In the genomic region with DNA sequence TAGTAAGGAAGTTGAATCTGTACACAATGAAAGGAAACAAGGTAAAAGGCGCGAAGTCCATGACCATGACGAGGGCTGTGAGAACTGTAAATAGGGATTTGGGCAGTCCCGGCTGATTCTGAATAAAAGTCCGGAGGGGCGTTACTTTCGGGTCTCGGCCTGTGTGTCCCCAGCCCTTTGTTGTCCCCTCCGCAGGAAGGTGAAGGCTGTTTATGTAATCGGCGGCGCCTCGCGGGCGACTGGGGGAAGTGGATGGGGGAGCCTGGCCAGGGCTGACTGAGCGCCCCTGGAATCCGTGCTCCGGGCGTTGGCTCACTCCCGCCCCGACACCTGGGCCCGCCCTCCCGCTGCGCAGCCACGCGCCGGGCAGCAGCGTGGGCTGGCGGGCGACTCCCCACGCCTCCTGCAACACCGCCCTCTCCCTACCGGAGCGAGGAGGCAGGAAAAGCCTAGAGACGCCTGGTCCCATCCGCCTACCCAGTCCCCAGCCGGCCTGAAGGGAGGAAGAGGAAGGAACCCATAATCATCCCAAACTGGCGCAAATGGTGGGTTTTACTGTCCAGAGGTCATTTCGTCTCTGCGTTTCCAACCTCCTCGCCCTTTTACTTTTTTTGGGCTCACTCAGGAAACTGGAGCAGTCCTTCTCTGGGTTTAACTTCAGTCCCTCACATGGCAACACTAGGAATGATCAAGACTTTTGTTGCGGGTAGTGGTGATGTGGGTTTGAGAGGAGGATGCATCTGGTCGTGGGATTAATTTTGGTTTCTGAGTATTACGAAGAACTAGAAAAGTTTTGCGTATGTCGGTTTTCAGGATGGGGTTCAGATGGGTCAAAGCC, we compare ENCODE assay signal across 8 cellular contexts. TPM values are rescaled to one million over a fixed set of nuclear protein-coding genes. Genes with fewer than 3 reads are reported as not detected.
DNase-seq lines count a peak whose midpoint lies in the region; ATAC-seq and TF ChIP-seq lines count a peak whose summit lies in the region.

No MANE protein-coding gene starts in this region.

- CTCF ChIA-PET in HEK293T (lab: Yijun Ruan, JAX): interaction anchor here (1.2 to 1.6 kb wide), 3 partner anchors 8 to 31 kb away, joined by 3 to 14 read pairs (median 5); no protein-coding TSS in a partner anchor

- intact Hi-C loops in activated T-helper 2 cell treated with anti-CD3 and anti-CD28 coated beads, Interferon-gamma antibody, Interleukin-2, Interleukin-4, amounts not matched to agents 10 μg/mL and 5 μg/mL and 100 μg/mL, durations not matched to agents 14 hours and 24 hours and 36 hours (cut with micrococcal nuclease): loop anchor here (5.0 kb wide), 1 partner anchor 34 kb away; the partner anchor contains the start of gene PPP1R11

- POLR2A ChIA-PET in HEK293T (lab: Yijun Ruan, JAX): interaction anchor here (1.0 to 1.6 kb wide), 7 partner anchors 7 to 40 kb away, joined by 3 to 20 read pairs (median 7); partner anchors contain the start of genes POLR1H and PPP1R11

- peaks cover 4% of the 10 kb centered on the region for H3K36me3 Mint-ChIP-seq in activated T-helper 2 cell treated with anti-CD3 and anti-CD28 coated beads, Interferon-gamma antibody, Interleukin-2, Interleukin-4, amounts not matched to agents 10 μg/mL and 5 μg/mL and 100 μg/mL, durations not matched to agents 14 hours and 24 hours and 36 hours (ENCODE audit: low read depth)

- H3K4me1 ChIP-seq in skeletal muscle satellite cell (ENCODE audit: control insufficient read depth, insufficient read depth, low read length): peaks cover 32% of the 10 kb centered on the region

- peaks cover 66% of the 10 kb centered on the region for H3K27me3 Mint-ChIP-seq in activated T-helper 2 cell treated with anti-CD3 and anti-CD28 coated beads, Interferon-gamma antibody, Interleukin-2, Interleukin-4, amounts not matched to agents 10 μg/mL and 5 μg/mL and 100 μg/mL, durations not matched to agents 14 hours and 24 hours and 36 hours (ENCODE audit: low read depth)

- H3K4me3 Mint-ChIP-seq in activated T-helper 2 cell treated with anti-CD3 and anti-CD28 coated beads, Interferon-gamma antibody, Interleukin-2, Interleukin-4, amounts not matched to agents 10 μg/mL and 5 μg/mL and 100 μg/mL, durations not matched to agents 14 hours and 24 hours and 36 hours (ENCODE audit: low read depth): peak overlapping the region; percentile 67

- H3K27ac Mint-ChIP-seq in activated T-helper 2 cell treated with anti-CD3 and anti-CD28 coated beads, Interferon-gamma antibody, Interleukin-2, Interleukin-4, amounts not matched to agents 10 μg/mL and 5 μg/mL and 100 μg/mL, durations not matched to agents 14 hours and 24 hours and 36 hours: no peak overlapping the region

- peaks cover 28% of the 10 kb centered on the region for H3K4me1 Mint-ChIP-seq in activated T-helper 2 cell treated with anti-CD3 and anti-CD28 coated beads, Interferon-gamma antibody, Interleukin-2, Interleukin-4, amounts not matched to agents 10 μg/mL and 5 μg/mL and 100 μg/mL, durations not matched to agents 14 hours and 24 hours and 36 hours (ENCODE audit: low read depth)

- H3K27me3 ChIP-seq in skeletal muscle satellite cell (ENCODE audit: control insufficient read depth, insufficient read depth, low read length): peaks cover 73% of the 10 kb centered on the region

- no peak for ATAC-seq in HG03565 (IDR thresholded peaks at IDR 0.05; ENCODE audit: unreplicated experiment)

- no peaks in the 10 kb centered on the region for H3K36me3 ChIP-seq in skeletal muscle satellite cell (ENCODE audit: insufficient read depth, low read length)

- H3K9me3 ChIP-seq in skeletal muscle satellite cell (replicated peaks; ENCODE audit: low read length): no peaks in the 10 kb centered on the region

- H3K4me3 ChIP-seq in skeletal muscle satellite cell (ENCODE audit: low read length): peak overlapping the region; percentile 63

- no peak overlapping the region for H3K9ac ChIP-seq in skeletal muscle satellite cell (ENCODE audit: low read depth, low read length)

- H3K4me2 ChIP-seq in skeletal muscle satellite cell (ENCODE audit: low read length): peak overlapping the region; percentile 83

- peak; percentile 36 for DNase-seq in AG08396 (ENCODE audit: low spot score)
- DNase-seq in HPDE6-E6E7 (ENCODE audit: extremely low spot score): peak; percentile 60
- DNase-seq in activated T-helper 2 cell treated with anti-CD3 and anti-CD28 coated beads, Interferon-gamma antibody, Interleukin-2, Interleukin-4, amounts not matched to agents 10 μg/mL and 5 μg/mL and 100 μg/mL, durations not matched to agents 14 hours and 24 hours and 36 hours (ENCODE audit: low spot score): no peak
- DNase-seq in hepatic stellate cell (ENCODE audit: low spot score): peak; percentile 24
- no peak for DNase-seq in HEK293T (ENCODE audit: extremely low spot score)
- DNase-seq in SIG-M5 treated with dmso at 0.1 percent for 504 hours (lab: John Stamatoyannopoulos, UW; ENCODE audit: unreplicated experiment): no peak

- H3K9me3 Mint-ChIP-seq in activated T-helper 2 cell treated with anti-CD3 and anti-CD28 coated beads, Interferon-gamma antibody, Interleukin-2, Interleukin-4, amounts not matched to agents 10 μg/mL and 5 μg/mL and 100 μg/mL, durations not matched to agents 14 hours and 24 hours and 36 hours: no peaks in the 10 kb centered on the region

TF ChIP-seq in HEK293T, 16 proteins besides CTCF, POLR2A, EP300 and RAD21:
- TF ChIP-seq HDGF (IDR thresholded peaks at IDR 0.05; ENCODE audit: borderline replicate concordance) (no peak), TARDBP (IDR thresholded peaks at IDR 0.05) (no peak), ELF4 (IDR thresholded peaks at IDR 0.05) (no peak), CTBP1 (IDR thresholded peaks at IDR 0.05; ENCODE audit: borderline replicate concordance) (no peak), SUZ12 (IDR thresholded peaks at IDR 0.05) (no peak), L3MBTL2 (conservative IDR thresholded peaks at IDR 0.05) (no peak), NFRKB (IDR thresholded peaks at IDR 0.05) (no peak), FOXK2 (IDR thresholded peaks at IDR 0.05) (no peak), SP1 (IDR thresholded peaks at IDR 0.05) (no peak), BHLHE40 (IDR thresholded peaks at IDR 0.05; ENCODE audit: borderline replicate concordance) (no peak), ZNF384 (IDR thresholded peaks at IDR 0.05) (no peak), LEF1 (IDR thresholded peaks at IDR 0.05; ENCODE audit: borderline replicate concordance) (no peak), FOXA1 (IDR thresholded peaks at IDR 0.05) (no peak), FOXM1 (IDR thresholded peaks at IDR 0.05; ENCODE audit: borderline replicate concordance) (no peak), ARNT (IDR thresholded peaks at IDR 0.05) (no peak)
- TF ChIP-seq, protein P1, sequence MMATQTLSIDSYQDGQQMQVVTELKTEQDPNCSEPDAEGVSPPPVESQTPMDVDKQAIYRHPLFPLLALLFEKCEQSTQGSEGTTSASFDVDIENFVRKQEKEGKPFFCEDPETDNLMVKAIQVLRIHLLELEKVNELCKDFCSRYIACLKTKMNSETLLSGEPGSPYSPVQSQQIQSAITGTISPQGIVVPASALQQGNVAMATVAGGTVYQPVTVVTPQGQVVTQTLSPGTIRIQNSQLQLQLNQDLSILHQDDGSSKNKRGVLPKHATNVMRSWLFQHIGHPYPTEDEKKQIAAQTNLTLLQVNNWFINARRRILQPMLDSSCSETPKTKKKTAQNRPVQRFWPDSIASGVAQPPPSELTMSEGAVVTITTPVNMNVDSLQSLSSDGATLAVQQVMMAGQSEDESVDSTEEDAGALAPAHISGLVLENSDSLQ (IDR thresholded peaks at IDR 0.05): no peak

RNA-seq across cellular contexts. Expression of gene TRIM31, which starts 12.1 kb away (rescaled TPM):
- total RNA-seq in activated T-helper 2 cell treated with anti-CD3 and anti-CD28 coated beads, Interferon-gamma antibody, Interleukin-2, Interleukin-4, amounts not matched to agents 10 μg/mL and 5 μg/mL and 100 μg/mL, durations not matched to agents 14 hours and 24 hours and 36 hours: not detected in 2 replicates
- total RNA-seq in skeletal muscle satellite cell (2012; rRNA removed): not detected in 2 replicates

RNA-seq across cellular contexts. Expression of gene RNF39, which starts 25.2 kb away (rescaled TPM):
- total RNA-seq in activated T-helper 2 cell treated with anti-CD3 and anti-CD28 coated beads, Interferon-gamma antibody, Interleukin-2, Interleukin-4, amounts not matched to agents 10 μg/mL and 5 μg/mL and 100 μg/mL, durations not matched to agents 14 hours and 24 hours and 36 hours: not detected in 2 replicates
- total RNA-seq in skeletal muscle satellite cell (2012; rRNA removed): not detected in 2 replicates

RNA-seq across cellular contexts. Expression of gene PPP1R11, which starts 33.8 kb away (rescaled TPM):
- total RNA-seq in activated T-helper 2 cell treated with anti-CD3 and anti-CD28 coated beads, Interferon-gamma antibody, Interleukin-2, Interleukin-4, amounts not matched to agents 10 μg/mL and 5 μg/mL and 100 μg/mL, durations not matched to agents 14 hours and 24 hours and 36 hours: 55.9 and 56.1 TPM in 2 replicates
- 29.4 and 38.9 TPM in 2 replicates for total RNA-seq in skeletal muscle satellite cell (2012; rRNA removed)

RNA-seq across cellular contexts. Expression of gene TRIM40, which starts 35.1 kb away (rescaled TPM):
- not detected in 2 replicates for total RNA-seq in activated T-helper 2 cell treated with anti-CD3 and anti-CD28 coated beads, Interferon-gamma antibody, Interleukin-2, Interleukin-4, amounts not matched to agents 10 μg/mL and 5 μg/mL and 100 μg/mL, durations not matched to agents 14 hours and 24 hours and 36 hours
- not detected in 2 replicates for total RNA-seq in skeletal muscle satellite cell (2012; rRNA removed)

RNA-seq across cellular contexts. Expression of gene POLR1H, which starts 39.7 kb away (rescaled TPM):
- total RNA-seq in activated T-helper 2 cell treated with anti-CD3 and anti-CD28 coated beads, Interferon-gamma antibody, Interleukin-2, Interleukin-4, amounts not matched to agents 10 μg/mL and 5 μg/mL and 100 μg/mL, durations not matched to agents 14 hours and 24 hours and 36 hours: 76.0 and 78.2 TPM in 2 replicates
- 36.5 and 44.1 TPM in 2 replicates for total RNA-seq in skeletal muscle satellite cell (2012; rRNA removed)

Comparison
In these comparisons a context has a peak if more than half of its experiments do, and no peak if none do; other contexts are left out.
1. DNase-seq: peak in AG08396 (single experiment), HPDE6-E6E7 (single experiment) and hepatic stellate cell (single experiment); none in activated T-helper 2 cell treated with anti-CD3 and anti-CD28 coated beads, Interferon-gamma antibody, Interleukin-2, Interleukin-4, amounts not matched to agents 10 μg/mL and 5 μg/mL and 100 μg/mL, durations not matched to agents 14 hours and 24 hours and 36 hours (single experiment), HEK293T (single experiment) and SIG-M5 treated with dmso at 0.1 percent for 504 hours (single experiment).